8 cellular contexts compared by ENCODE assay signal in the genomic region with DNA sequence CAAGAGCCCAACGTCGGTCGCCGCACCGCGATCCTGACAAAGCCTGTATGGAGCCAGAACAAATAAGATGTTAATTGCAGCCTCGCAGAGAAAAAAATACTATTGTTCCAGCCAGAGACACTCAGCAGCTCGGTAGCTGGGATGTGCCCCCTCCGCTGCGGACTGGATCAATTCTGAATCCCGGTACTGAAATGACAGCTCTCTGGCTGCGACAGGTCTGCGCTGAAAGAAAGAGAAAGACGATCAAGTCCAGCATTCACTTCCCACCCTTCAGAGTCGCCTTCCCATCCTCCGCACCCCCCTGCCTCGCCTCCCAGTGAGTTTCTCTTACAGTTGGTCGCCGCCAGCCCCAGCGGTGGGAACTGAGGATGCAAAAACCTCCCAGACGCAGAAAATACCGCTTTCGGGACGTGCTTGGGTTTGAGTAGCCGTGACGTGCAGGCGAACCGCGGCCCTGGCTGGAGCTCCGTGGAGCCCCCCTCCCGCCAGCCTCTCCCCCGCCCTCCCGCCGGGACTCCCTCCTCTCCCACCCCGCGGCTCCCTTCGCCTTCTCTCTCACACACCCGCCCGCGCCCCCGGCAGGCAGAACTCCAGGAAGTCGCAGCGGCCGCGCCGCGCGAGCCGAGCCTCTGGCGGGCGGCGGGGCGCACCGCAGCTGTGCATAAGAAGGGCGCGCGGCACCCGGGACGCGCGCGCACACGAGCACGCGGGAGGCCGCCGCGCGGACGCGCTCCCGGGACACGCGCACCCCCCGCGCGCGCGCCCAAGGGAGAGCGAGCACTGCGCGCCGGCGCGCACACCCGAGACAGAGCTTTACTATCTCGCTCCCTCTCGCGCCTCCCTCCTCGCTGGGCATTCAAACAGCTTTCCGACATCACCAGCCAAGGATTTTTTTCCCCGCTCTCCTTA. TPM values are rescaled to one million over a fixed set of nuclear protein-coding genes. Genes with fewer than 3 reads are reported as not detected.
DNase-seq lines count a peak whose midpoint lies in the region; ATAC-seq, FAIRE-seq and TF ChIP-seq lines count a peak whose summit lies in the region.

Gene ADGRB3, plus strand, starts transcription at position 780 of the 909 bp plus-strand sequence. CDS start 3,394 bp downstream, outside the sequence.

- TF ChIP-seq CTCF in natural killer cell (IDR thresholded peaks at IDR 0.05): no peak
- TF ChIP-seq CTCF in vagina (IDR thresholded peaks at IDR 0.05): no peak

- peak within 1 kb of the TSS; percentile 79 for H3K4me3 Mint-ChIP-seq in natural killer cell

- H3K36me3 ChIP-seq in vagina: no peaks in the 10 kb centered on the region

- peaks cover 17% of the 10 kb centered on the region for H3K4me1 ChIP-seq in vagina

- peaks cover 27 to 28% of the 10 kb centered on the region in 2 donors for H3K4me1 Mint-ChIP-seq in natural killer cell

- H3K4me3 ChIP-seq in vagina: peak within 1 kb of the TSS; percentile 55 to 68

- peak in 1 of 2 donors; percentile 24 for TF ChIP-seq POLR2A in vagina (IDR thresholded peaks at IDR 0.05)

- no peaks in the 10 kb centered on the region for H3K27me3 ChIP-seq in vagina

- no peaks in the 10 kb centered on the region for H3K36me3 Mint-ChIP-seq in natural killer cell

- H3K27me3 Mint-ChIP-seq in natural killer cell (ENCODE audit: low read depth in 2 of 2): peaks cover 23 to 32% of the 10 kb centered on the region in 2 donors

- intact Hi-C loops in natural killer cell (cut with micrococcal nuclease) (no loop called here), vagina (cut with DNase I) (no loop called here)

- peak; percentile 83 for DNase-seq in DMS153 treated with DMSO at 0.1 percent for 48 hours (lab: John Stamatoyannopoulos, UW; ENCODE audit: unreplicated experiment)
- peak; percentile 48 for DNase-seq in HTR-8/SVneo (ENCODE audit: insufficient read length, low spot score)
- peak; percentile 49 to 67 for DNase-seq in NOMO-1 (lab: John Stamatoyannopoulos, UW; ENCODE audit: unreplicated experiment in 2 of 2)
- DNase-seq in activated naive CD4-positive, alpha-beta T cell treated with anti-CD3 and anti-CD28 coated beads, Interleukin-2, amount 50 U/mL, for 16 hours: peak; percentile 13
- peak; percentile 75 for DNase-seq in foreskin melanocyte
- no peak for DNase-seq in natural killer cell
- peak in 1 of 2 donors; percentile 91 for DNase-seq in vagina (ENCODE audit: extremely low spot score in 2 of 2)

- H3K27ac Mint-ChIP-seq in natural killer cell: peak within 1 kb of the TSS in 1 of 2 donors; percentile 37

- ATAC-seq in GM21515 (IDR thresholded peaks at IDR 0.05; ENCODE audit: unreplicated experiment): peak; percentile 80
- peak; percentile 64 to 79 (median 75) for ATAC-seq in natural killer cell

- peak within 1 kb of the TSS; percentile 78 for H3K27ac ChIP-seq in vagina

- peak; percentile 65 for FAIRE-seq in HTR-8/SVneo (lab: Jason Lieb, UNC)

- H3K9me3 ChIP-seq in vagina: no peaks in the 10 kb centered on the region

- H3K9me3 Mint-ChIP-seq in natural killer cell: peaks cover 6 to 8% of the 10 kb centered on the region in 2 donors

RNA-seq across cellular contexts. Expression of gene ADGRB3, which starts in this region (rescaled TPM):
- total RNA-seq in natural killer cell (not detected), vagina (2.7 TPM)

Comparison
In these comparisons a context has a peak if more than half of its experiments do, and no peak if none do; other contexts are left out.
1. Peak in ATAC-seq in natural killer cell; RNA of the gene not detected or under 1 TPM.